ENCODE assay signal across 9 cellular contexts in genomic region chr15:75307778-75308390, GRCh38. TPM values are rescaled to one million over a fixed set of nuclear protein-coding genes. Genes with fewer than 3 reads are reported as not detected.
DNase-seq lines count a peak whose midpoint lies in the region; ATAC-seq and TF ChIP-seq lines count a peak whose summit lies in the region.
"Had no signal": no experiment of that assay in that cellular context is flagged by ENCODE, and none has a peak within 500 bp of the region (broad histone marks: within the 10 kb centered on the region; RNA-seq: fewer than 3 reads in every experiment).

No MANE protein-coding gene starts in this region.

- no peak overlapping the region for H3K9ac ChIP-seq in parathyroid adenoma

- H3K4me1 ChIP-seq in parathyroid adenoma, result peaks cover 3% of the 10 kb centered on the region

- DNase-seq in NCI-H1417 (lab: John Stamatoyannopoulos, UW), result peak; percentile 1 to 32 (median 15)
- no peak for DNase-seq in NCI-H1417 treated with DMSO at 0.1 percent for 48 hours (lab: John Stamatoyannopoulos, UW)
- DNase-seq in SHP77 (lab: John Stamatoyannopoulos, UW), result peak; percentile 54 to 81
- DNase-seq in epithelial cell of proximal tubule (ENCODE audit: low read depth), result no peak
- no peak for DNase-seq in Ammon's horn (ENCODE audit: low spot score)

- no peaks in the 10 kb centered on the region for H3K79me2 ChIP-seq in parathyroid adenoma

- no peaks in the 10 kb centered on the region for H3K27me3 ChIP-seq in parathyroid adenoma (ENCODE audit: control insufficient read depth, insufficient read depth, low read length)

- no peak for TF ChIP-seq EP300 in Ishikawa (IDR thresholded peaks at IDR 0.05; ENCODE audit: borderline replicate concordance)

- no peak overlapping the region for H3K27ac ChIP-seq in parathyroid adenoma

- TF ChIP-seq RAD21 in Ishikawa (IDR thresholded peaks at IDR 0.05; ENCODE audit: low read depth), result peak; percentile 95

- H3K36me3 ChIP-seq in parathyroid adenoma (ENCODE audit: control insufficient read depth, insufficient read depth, low read length), result no peaks in the 10 kb centered on the region

- peak; percentile 61 for TF ChIP-seq CTCF in epithelial cell of proximal tubule (conservative IDR thresholded peaks at IDR 0.05; ENCODE audit: low read depth, low read length)
- TF ChIP-seq CTCF in parathyroid adenoma (IDR thresholded peaks at IDR 0.05), result peak; percentile 38

- H3K4me3 ChIP-seq in epithelial cell of proximal tubule (ENCODE audit: low read depth, low read length) (no peak overlapping the region), parathyroid adenoma (ENCODE audit: low read depth, low read length) (no peak overlapping the region)

- H3K9me3 ChIP-seq in parathyroid adenoma (ENCODE audit: control insufficient read depth, low read length), result no peaks in the 10 kb centered on the region

- peak overlapping the region; percentile 42 for H3K4me2 ChIP-seq in parathyroid adenoma (ENCODE audit: low read length)

- H2AFZ ChIP-seq in parathyroid adenoma, result no peak overlapping the region

- no peak for ATAC-seq in HG02588 (IDR thresholded peaks at IDR 0.05; ENCODE audit: unreplicated experiment)

TF ChIP-seq in Ishikawa, 13 proteins besides CTCF, POLR2A, EP300 and RAD21:
- TF ChIP-seq FOXM1 (IDR thresholded peaks at IDR 0.05; ENCODE audit: borderline replicate concordance, low read depth), result no peak
- no peak for TF ChIP-seq CEBPB (IDR thresholded peaks at IDR 0.05)
- TF ChIP-seq EGR1 (IDR thresholded peaks at IDR 0.05), result no peak
- no peak for TF ChIP-seq TCF12 (IDR thresholded peaks at IDR 0.05; ENCODE audit: low read depth)
- no peak for TF ChIP-seq USF1 (IDR thresholded peaks at IDR 0.05)
- no peak for TF ChIP-seq TAF1 (IDR thresholded peaks at IDR 0.05; ENCODE audit: low read depth)
- no peak for TF ChIP-seq YY1 (IDR thresholded peaks at IDR 0.05; ENCODE audit: low read depth)
- TF ChIP-seq, protein P1, sequence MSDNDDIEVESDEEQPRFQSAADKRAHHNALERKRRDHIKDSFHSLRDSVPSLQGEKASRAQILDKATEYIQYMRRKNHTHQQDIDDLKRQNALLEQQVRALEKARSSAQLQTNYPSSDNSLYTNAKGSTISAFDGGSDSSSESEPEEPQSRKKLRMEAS (IDR thresholded peaks at IDR 0.05), result no peak
- TF ChIP-seq CREB1 (IDR thresholded peaks at IDR 0.05; ENCODE audit: low read depth), result no peak
- no peak for TF ChIP-seq TEAD4 (IDR thresholded peaks at IDR 0.05)
- no peak for TF ChIP-seq ZBTB7A (IDR thresholded peaks at IDR 0.05; ENCODE audit: low read depth)
- TF ChIP-seq NFIC (IDR thresholded peaks at IDR 0.05), result no peak
- TF ChIP-seq, protein P2, sequence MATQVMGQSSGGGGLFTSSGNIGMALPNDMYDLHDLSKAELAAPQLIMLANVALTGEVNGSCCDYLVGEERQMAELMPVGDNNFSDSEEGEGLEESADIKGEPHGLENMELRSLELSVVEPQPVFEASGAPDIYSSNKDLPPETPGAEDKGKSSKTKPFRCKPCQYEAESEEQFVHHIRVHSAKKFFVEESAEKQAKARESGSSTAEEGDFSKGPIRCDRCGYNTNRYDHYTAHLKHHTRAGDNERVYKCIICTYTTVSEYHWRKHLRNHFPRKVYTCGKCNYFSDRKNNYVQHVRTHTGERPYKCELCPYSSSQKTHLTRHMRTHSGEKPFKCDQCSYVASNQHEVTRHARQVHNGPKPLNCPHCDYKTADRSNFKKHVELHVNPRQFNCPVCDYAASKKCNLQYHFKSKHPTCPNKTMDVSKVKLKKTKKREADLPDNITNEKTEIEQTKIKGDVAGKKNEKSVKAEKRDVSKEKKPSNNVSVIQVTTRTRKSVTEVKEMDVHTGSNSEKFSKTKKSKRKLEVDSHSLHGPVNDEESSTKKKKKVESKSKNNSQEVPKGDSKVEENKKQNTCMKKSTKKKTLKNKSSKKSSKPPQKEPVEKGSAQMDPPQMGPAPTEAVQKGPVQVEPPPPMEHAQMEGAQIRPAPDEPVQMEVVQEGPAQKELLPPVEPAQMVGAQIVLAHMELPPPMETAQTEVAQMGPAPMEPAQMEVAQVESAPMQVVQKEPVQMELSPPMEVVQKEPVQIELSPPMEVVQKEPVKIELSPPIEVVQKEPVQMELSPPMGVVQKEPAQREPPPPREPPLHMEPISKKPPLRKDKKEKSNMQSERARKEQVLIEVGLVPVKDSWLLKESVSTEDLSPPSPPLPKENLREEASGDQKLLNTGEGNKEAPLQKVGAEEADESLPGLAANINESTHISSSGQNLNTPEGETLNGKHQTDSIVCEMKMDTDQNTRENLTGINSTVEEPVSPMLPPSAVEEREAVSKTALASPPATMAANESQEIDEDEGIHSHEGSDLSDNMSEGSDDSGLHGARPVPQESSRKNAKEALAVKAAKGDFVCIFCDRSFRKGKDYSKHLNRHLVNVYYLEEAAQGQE (IDR thresholded peaks at IDR 0.05; ENCODE audit: low read depth), result no peak

RNA-seq across cellular contexts. Expression of gene GOLGA6D, which starts 25.2 kb away (rescaled TPM):
- total RNA-seq in epithelial cell of proximal tubule, result not detected in 2 replicates
- total RNA-seq: CD4-positive, CD25-positive, alpha-beta regulatory T cell had no signal

RNA-seq across cellular contexts. Expression of gene COMMD4, which starts 28.0 kb away (rescaled TPM):
- 147 and 236 TPM in 2 replicates for total RNA-seq in epithelial cell of proximal tubule

RNA-seq across cellular contexts. Expression of gene NEIL1, which starts 39.0 kb away (rescaled TPM):
- total RNA-seq in epithelial cell of proximal tubule, result 5.5 and 7.6 TPM in 2 replicates

RNA-seq across cellular contexts. Expression of gene GOLGA6C, which starts 49.8 kb away (rescaled TPM):
- not detected in 2 replicates for total RNA-seq in epithelial cell of proximal tubule
- total RNA-seq: CD4-positive, CD25-positive, alpha-beta regulatory T cell had no signal

Comparison
In these comparisons a context has a peak if more than half of its experiments do, and no peak if none do; other contexts are left out.
1. DNase-seq: peak in NCI-H1417 (3 of 3) and SHP77 (2 of 2); none in NCI-H1417 treated with DMSO at 0.1 percent for 48 hours (single experiment), epithelial cell of proximal tubule (single experiment) and Ammon's horn (single experiment).